Comparison of ENCODE assay signal across 9 cellular contexts in the genomic region with DNA sequence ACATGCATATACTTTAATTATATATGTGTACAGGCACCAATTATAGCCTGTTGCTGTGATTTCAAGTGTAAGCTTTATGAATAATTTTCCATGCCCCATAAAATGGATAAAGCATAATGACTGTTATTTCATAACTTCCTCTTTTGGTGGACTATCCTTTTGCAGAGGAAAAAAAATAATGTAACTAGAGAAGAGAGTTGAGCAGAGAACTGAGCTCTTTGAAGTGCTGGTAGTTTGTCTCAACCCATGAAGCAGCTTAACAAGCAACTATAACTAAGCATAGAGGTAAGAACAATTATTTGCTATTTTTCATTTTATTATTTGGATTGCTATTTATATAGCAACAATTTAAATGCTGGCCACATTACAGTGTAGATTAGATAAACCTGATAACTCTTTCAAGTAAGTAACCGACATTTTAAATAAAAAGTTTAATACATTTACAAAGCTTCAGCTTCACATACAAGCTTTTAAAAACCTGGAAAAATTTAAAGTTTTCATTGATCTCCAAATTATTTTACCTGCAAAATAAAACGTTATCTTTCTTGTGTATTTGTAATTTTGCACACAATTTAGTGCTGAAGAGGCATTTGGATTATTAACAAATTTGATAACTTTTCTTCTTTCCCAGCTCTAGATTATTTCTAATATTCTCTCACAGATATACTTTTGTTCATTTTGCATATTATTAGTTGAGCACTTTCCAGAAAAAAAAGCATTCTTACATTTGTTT. TPM values are rescaled to one million over a fixed set of nuclear protein-coding genes. Genes with fewer than 3 reads are reported as not detected.
A peak's percentile ranks its signal among the peaks of the same experiment; 100 is the strongest.
DNase-seq lines count a peak whose midpoint lies in the region; ATAC-seq and TF ChIP-seq lines count a peak whose summit lies in the region.
"Had no signal": no experiment of that assay in that cellular context is flagged by ENCODE, and none has a peak within 500 bp of the region (broad histone marks: within the 10 kb centered on the region; RNA-seq: fewer than 3 reads in every experiment).

No MANE protein-coding gene starts in this region.

- no peaks in the 10 kb centered on the region for H3K27me3 ChIP-seq in A673 (replicated peaks; ENCODE audit: insufficient read depth, low read depth, low read length, poor library complexity)

- BruUV-seq in A673 (replicated peaks; lab: Mats Ljungman, UMichigan), result no TSS peak

- H3K4me1 ChIP-seq in A673 (ENCODE audit: insufficient read depth, low read length, poor library complexity, severe bottlenecking), result peaks cover 4% of the 10 kb centered on the region

- TF ChIP-seq CTCF in A673 (conservative IDR thresholded peaks at IDR 0.05; ENCODE audit: low read depth, low read length), result no peak

- H3K4me3 ChIP-seq in A673 (ENCODE audit: low read depth, low read length, poor library complexity, severe bottlenecking), result no peak overlapping the region

- no peak overlapping the region for H3K27ac ChIP-seq in A673 (ENCODE audit: low read depth, low read length, poor library complexity, severe bottlenecking)

- H3K36me3 ChIP-seq in A673 (ENCODE audit: insufficient read depth, low read length, poor library complexity, severe bottlenecking), result no peaks in the 10 kb centered on the region

- peak overlapping the region; percentile 86 to 99 for H3K27ac Mint-ChIP-seq in activated naive CD4-positive, alpha-beta T cell treated with anti-CD3 and anti-CD28 coated beads, Interleukin-2, amount 50 U/mL, for 72 hours

- DNase-seq in A673 (ENCODE audit: low spot score), result peak; percentile 43
- DNase-seq in KG1 (lab: John Stamatoyannopoulos, UW), result peak; percentile 39
- DNase-seq in activated naive CD4-positive, alpha-beta T cell treated with anti-CD3 and anti-CD28 coated beads, Interleukin-2, amount 50 U/mL, for 72 hours (ENCODE audit: low spot score in 2 of 2), result no peak
- DNase-seq in NCI-H82 (lab: John Stamatoyannopoulos, UW), result no peak
- no peak for DNase-seq in SHP77 (lab: John Stamatoyannopoulos, UW)
- DNase-seq: mesenchymal stem cell had no signal

- no peaks in the 10 kb centered on the region for H3K9me3 ChIP-seq in A673 (ENCODE audit: low read depth, low read length, poor library complexity, severe bottlenecking)

- no peaks in the 10 kb centered on the region for H3K9me3 Mint-ChIP-seq in activated naive CD4-positive, alpha-beta T cell treated with anti-CD3 and anti-CD28 coated beads, Interleukin-2, amount 50 U/mL, for 72 hours

- CTCF ChIA-PET in A673 (lab: Charles Lee), result interaction anchor here (0.6 to 1.1 kb wide), 2 partner anchors 200 to 233 kb away, joined by 3 read pairs; no protein-coding TSS in a partner anchor

- intact Hi-C loops in A673 (cut with micrococcal nuclease; ENCODE audit: unreplicated experiment), result no loop called here

- POLR2A ChIA-PET in A673 (lab: Charles Lee; ENCODE audit: low non-redundant PET), result interaction anchor here (0.5 kb wide), 1 partner anchor 111 kb away, joined by 3 read pairs; no protein-coding TSS in a partner anchor

- ATAC-seq in GM19351 (IDR thresholded peaks at IDR 0.05; ENCODE audit: unreplicated experiment), result peak; percentile 37
- ATAC-seq in activated naive CD4-positive, alpha-beta T cell treated with anti-CD3 and anti-CD28 coated beads, Interleukin-2, amount 50 U/mL, for 72 hours, result peak; percentile 25 to 42
- no peak for ATAC-seq in HG03439 (IDR thresholded peaks at IDR 0.05; ENCODE audit: unreplicated experiment)
- ATAC-seq in GM19463 (IDR thresholded peaks at IDR 0.05; ENCODE audit: unreplicated experiment), result no peak

- H3K36me3 Mint-ChIP-seq in activated naive CD4-positive, alpha-beta T cell treated with anti-CD3 and anti-CD28 coated beads, Interleukin-2, amount 50 U/mL, for 72 hours, result peaks cover 15 to 16% of the 10 kb centered on the region in 2 donors

RNA-seq across cellular contexts. Expression of gene MBNL1, which starts 24.4 kb away (rescaled TPM):
- 99.6 and 117 TPM in 2 replicates for total RNA-seq in A673 (2021)
- total RNA-seq in activated naive CD4-positive, alpha-beta T cell treated with anti-CD3 and anti-CD28 coated beads, Interleukin-2, amount 50 U/mL, for 72 hours, result 100 to 1,000 TPM; 406 to 425 TPM

Comparison
In these comparisons a context has a peak if more than half of its experiments do, and no peak if none do; other contexts are left out.
1. DNase-seq: peak in A673 (single experiment) and KG1 (single experiment); none in activated naive CD4-positive, alpha-beta T cell treated with anti-CD3 and anti-CD28 coated beads, Interleukin-2, amount 50 U/mL, for 72 hours (0 of 2), NCI-H82 (single experiment) and SHP77 (0 of 2).
2. ATAC-seq: peak in GM19351 (single experiment) and activated naive CD4-positive, alpha-beta T cell treated with anti-CD3 and anti-CD28 coated beads, Interleukin-2, amount 50 U/mL, for 72 hours (2 of 2); none in HG03439 (single experiment) and GM19463 (single experiment).